Comparison of ENCODE assay signal across 26 cellular contexts in genomic region chr3:194933465-194933864, GRCh38.
"Had no signal": no experiment of that assay in that cellular context is flagged by ENCODE, and none has a peak within 500 bp of the region (broad histone marks: within the 10 kb centered on the region; RNA-seq: fewer than 3 reads in every experiment).

No MANE protein-coding gene starts in this region.

- H3K4me1 ChIP-seq: SJCRH30 had no signal

- H3K36me3 ChIP-seq: SJCRH30, WERI-Rb-1 had no signal

- DNase-seq: activated CD4-positive, alpha-beta T cell treated with anti-CD3 and anti-CD28 coated beads, Interleukin-2, amount 10 ng/mL, durations not matched to agents 7 days and 5 days; activated CD4-positive, alpha-beta T cell treated with anti-CD3 and anti-CD28 coated beads, Interleukin-2, amount 50 U/mL, for 48 hours; activated CD4-positive, CD25-positive, alpha-beta regulatory T cell; activated CD8-positive, alpha-beta memory T cell treated with anti-CD3 and anti-CD28 coated beads, Interleukin-2, amount 50 U/mL, for 48 hours; activated effector memory CD4-positive, alpha-beta T cell treated with Interleukin-2 at 50 U/mL for 16 hours; activated naive CD4-positive, alpha-beta T cell treated with anti-CD3 and anti-CD28 coated beads, Interleukin-2, amount 10 ng/mL, durations not matched to agents 7 days and 5 days; activated naive CD8-positive, alpha-beta T cell treated with anti-CD3 and anti-CD28 coated beads, Interleukin-2, amount 50 U/mL, for 24 hours; activated T-cell treated with anti-CD3 and anti-CD28 coated beads, Interleukin-2, amount 50 U/mL, for 48 hours; anterior cingulate cortex; central memory CD4-positive, alpha-beta T cell; NCI-H1092 treated with DMSO at 0.1 percent for 48 hours; NCI-H1417; NCI-H1930; NCI-H2081 treated with DMSO at 0.1 percent for 48 hours; NCI-H226; NCI-H446 treated with DMSO at 0.1 percent for 48 hours; NCI-H526; NCI-H748 treated with DMSO at 0.1 percent for 48 hours; NK-92 treated with Interleukin-12 subunit alpha and Interleukin-12 subunit beta, amount 100 ng/mL, for 24 hours; PC-9; SJCRH30; T1000; WERI-Rb-1 had no signal

- H3K9ac ChIP-seq: KMS-11 had no signal

- H3K27me3 ChIP-seq: SJCRH30 had no signal

- H3K4me3 ChIP-seq: PC-9, SJCRH30, SK-N-MC had no signal

- H3K27ac ChIP-seq: KMS-11, PC-9, RWPE1, SJCRH30, SK-N-MC, WERI-Rb-1 had no signal

- H3K9me3 ChIP-seq: SJCRH30 had no signal
